Comparison of ENCODE assay signal across 9 cellular contexts in the genomic region with DNA sequence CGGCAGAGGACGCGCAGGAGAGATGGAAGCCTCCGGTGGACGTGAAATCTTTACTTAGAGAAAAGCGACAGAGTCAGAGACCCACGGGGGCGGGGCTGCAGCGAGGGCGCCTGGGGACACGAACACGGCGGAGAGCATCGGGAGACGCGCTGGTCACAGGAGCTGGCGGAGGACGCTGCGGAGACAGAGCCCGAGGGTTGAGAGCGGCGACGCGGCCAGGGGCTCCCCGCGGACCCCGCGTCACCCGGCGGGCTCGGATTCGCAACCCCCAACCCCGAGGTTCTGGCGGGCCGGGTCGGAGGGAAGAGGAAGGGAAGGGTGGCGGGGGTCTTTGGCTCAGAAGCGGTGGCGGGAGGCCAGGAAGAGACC. TPM values are rescaled to one million over a fixed set of nuclear protein-coding genes. Genes with fewer than 3 reads are reported as not detected.
DNase-seq lines count a peak whose midpoint lies in the region; ATAC-seq and TF ChIP-seq lines count a peak whose summit lies in the region.
"Had no signal": no experiment of that assay in that cellular context is flagged by ENCODE, and none has a peak within 500 bp of the region (broad histone marks: within the 10 kb centered on the region; RNA-seq: fewer than 3 reads in every experiment).

No MANE protein-coding gene starts in this region.

- H3K27me3 Mint-ChIP-seq in activated T-cell treated with anti-CD3 and anti-CD28 coated beads, Interleukin-2, amount 50 U/mL, for 4 hours (ENCODE audit: low read depth): peaks cover 37% of the 10 kb centered on the region

- peaks cover 36% of the 10 kb centered on the region for H3K27me3 ChIP-seq in hepatocyte

- no peaks in the 10 kb centered on the region for H3K79me2 ChIP-seq in hepatocyte

- H3K4me3 Mint-ChIP-seq in activated T-cell treated with anti-CD3 and anti-CD28 coated beads, Interleukin-2, amount 50 U/mL, for 4 hours: peak overlapping the region; percentile 75
- peak overlapping the region; percentile 66 for H3K4me3 Mint-ChIP-seq in stimulated activated effector memory CD8-positive, alpha-beta T cell treated with anti-CD3 and anti-CD28 coated beads, Interleukin-12 subunit alpha, Interleukin-12 subunit beta, amount 100 ng/mL, for 72 hours

- peak overlapping the region; percentile 5 for H3K4me3 ChIP-seq in hepatocyte
- H3K4me3 ChIP-seq: SJSA1 had no signal

- H3K9me2 ChIP-seq in hepatocyte (replicated peaks; ENCODE audit: insufficient read depth): no peaks in the 10 kb centered on the region

- DNase-seq in NCI-H748 (lab: John Stamatoyannopoulos, UW; ENCODE audit: unreplicated experiment) (peak; percentile 29), NCI-H748 treated with DMSO at 0.1 percent for 48 hours (lab: John Stamatoyannopoulos, UW) (no peak), hepatocyte (ENCODE audit: low spot score) (peak; percentile 58), NCI-H187 treated with DMSO at 0.1 percent for 48 hours (lab: John Stamatoyannopoulos, UW) (no peak), DMS79 (lab: John Stamatoyannopoulos, UW) (no peak), NCI-H2081 treated with DMSO at 0.1 percent for 48 hours (lab: John Stamatoyannopoulos, UW) (no peak)
- no peak for DNase-seq in activated T-cell treated with anti-CD3 and anti-CD28 coated beads, Interleukin-2, amount 50 U/mL, for 4 hours
- DNase-seq in stimulated activated effector memory CD8-positive, alpha-beta T cell treated with anti-CD3 and anti-CD28 coated beads, Interleukin-12 subunit alpha, Interleukin-12 subunit beta, amount 100 ng/mL, for 72 hours (ENCODE audit: low spot score in 2 of 2): no peak

- no peak for ATAC-seq in activated T-cell treated with anti-CD3 and anti-CD28 coated beads, Interleukin-2, amount 50 U/mL, for 4 hours
- ATAC-seq in stimulated activated effector memory CD8-positive, alpha-beta T cell treated with anti-CD3 and anti-CD28 coated beads, Interleukin-12 subunit alpha, Interleukin-12 subunit beta, amount 100 ng/mL, for 72 hours: no peak

- no peaks in the 10 kb centered on the region for H3K36me3 ChIP-seq in hepatocyte (replicated peaks; ENCODE audit: insufficient read depth, low read depth)
- H3K36me3 ChIP-seq: SJSA1 had no signal

- no peaks in the 10 kb centered on the region for H3K36me3 Mint-ChIP-seq in activated T-cell treated with anti-CD3 and anti-CD28 coated beads, Interleukin-2, amount 50 U/mL, for 4 hours (ENCODE audit: insufficient read depth)
- no peaks in the 10 kb centered on the region for H3K36me3 Mint-ChIP-seq in stimulated activated effector memory CD8-positive, alpha-beta T cell treated with anti-CD3 and anti-CD28 coated beads, Interleukin-12 subunit alpha, Interleukin-12 subunit beta, amount 100 ng/mL, for 72 hours

- H3K27ac Mint-ChIP-seq in stimulated activated effector memory CD8-positive, alpha-beta T cell treated with anti-CD3 and anti-CD28 coated beads, Interleukin-12 subunit alpha, Interleukin-12 subunit beta, amount 100 ng/mL, for 72 hours: no peak overlapping the region

- H3K4me2 ChIP-seq in hepatocyte: peak overlapping the region; percentile 99

- no peak for TF ChIP-seq CTCF in hepatocyte (IDR thresholded peaks at IDR 0.05; ENCODE audit: poor library complexity)

- H3K9me3 Mint-ChIP-seq in activated T-cell treated with anti-CD3 and anti-CD28 coated beads, Interleukin-2, amount 50 U/mL, for 4 hours: no peaks in the 10 kb centered on the region
- H3K9me3 Mint-ChIP-seq in stimulated activated effector memory CD8-positive, alpha-beta T cell treated with anti-CD3 and anti-CD28 coated beads, Interleukin-12 subunit alpha, Interleukin-12 subunit beta, amount 100 ng/mL, for 72 hours: no peaks in the 10 kb centered on the region

- 10% methylated on average over 28 of the region's 39 CpGs for WGBS in hepatocyte (ENCODE audit: low lambda C conversion rate, missing lambda C conversion rate)

- H2AFZ ChIP-seq in hepatocyte: peak overlapping the region; percentile 94

- no peaks in the 10 kb centered on the region for H4K20me1 ChIP-seq in hepatocyte (ENCODE audit: insufficient read depth, poor library complexity, severe bottlenecking)

- peaks cover 3% of the 10 kb centered on the region for H3K4me1 ChIP-seq in hepatocyte (ENCODE audit: insufficient read depth)

- no peak overlapping the region for H3K27ac ChIP-seq in hepatocyte
- H3K27ac ChIP-seq: SJSA1 had no signal

- H3K4me1 Mint-ChIP-seq in activated T-cell treated with anti-CD3 and anti-CD28 coated beads, Interleukin-2, amount 50 U/mL, for 4 hours (ENCODE audit: low read depth): peaks cover 8% of the 10 kb centered on the region
- H3K4me1 Mint-ChIP-seq in stimulated activated effector memory CD8-positive, alpha-beta T cell treated with anti-CD3 and anti-CD28 coated beads, Interleukin-12 subunit alpha, Interleukin-12 subunit beta, amount 100 ng/mL, for 72 hours: peaks cover 13% of the 10 kb centered on the region

- H3K9me3 ChIP-seq in hepatocyte (ENCODE audit: low read depth): no peaks in the 10 kb centered on the region
- H3K9me3 ChIP-seq: SJSA1 had no signal

RNA-seq across cellular contexts. Expression of a gene that starts 11.3 kb away (rescaled TPM):
- not detected for total RNA-seq in activated T-cell treated with anti-CD3 and anti-CD28 coated beads, Interleukin-2, amount 50 U/mL, for 4 hours
- total RNA-seq in hepatocyte: 2.3 TPM in 1 of 2 replicates, not detected in the other
- polyA plus RNA-seq in hepatocyte: 3.1 and 3.7 TPM in 2 replicates
- total RNA-seq: SJSA1 had no signal

RNA-seq across cellular contexts. Expression of a gene that starts 16.7 kb away (rescaled TPM):
- total RNA-seq in activated T-cell treated with anti-CD3 and anti-CD28 coated beads, Interleukin-2, amount 50 U/mL, for 4 hours: 100 to 1,000 TPM in 1 of 3 donors, 10 to 100 TPM in 2; 84.4 to 117 (median 97.3) TPM
- total RNA-seq in hepatocyte: 26.1 and 36.9 TPM in 2 replicates
- 48.5 and 56.9 TPM in 2 replicates for polyA plus RNA-seq in hepatocyte

RNA-seq across cellular contexts. Expression of a gene that starts 16.7 kb away (rescaled TPM):
- 10 to 100 TPM; 59.6 to 67.9 (median 62.6) TPM for total RNA-seq in activated T-cell treated with anti-CD3 and anti-CD28 coated beads, Interleukin-2, amount 50 U/mL, for 4 hours
- 39.9 and 44.8 TPM in 2 replicates for total RNA-seq in hepatocyte
- 51.5 and 54.7 TPM in 2 replicates for polyA plus RNA-seq in hepatocyte

RNA-seq across cellular contexts. Expression of a gene that starts 21.8 kb away (rescaled TPM):
- not detected for total RNA-seq in activated T-cell treated with anti-CD3 and anti-CD28 coated beads, Interleukin-2, amount 50 U/mL, for 4 hours
- total RNA-seq in hepatocyte: 146 and 156 TPM in 2 replicates
- polyA plus RNA-seq in hepatocyte: 178 and 324 TPM in 2 replicates
- total RNA-seq: SJSA1 had no signal

RNA-seq across cellular contexts. Expression of a gene that starts 32.4 kb away (rescaled TPM):
- 10 to 100 TPM; 40.7 to 47.4 (median 46.6) TPM for total RNA-seq in activated T-cell treated with anti-CD3 and anti-CD28 coated beads, Interleukin-2, amount 50 U/mL, for 4 hours
- total RNA-seq in hepatocyte: 17.3 and 34.6 TPM in 2 replicates
- 31.1 and 35.0 TPM in 2 replicates for polyA plus RNA-seq in hepatocyte

Comparison
In these comparisons a context has a peak if more than half of its experiments do, and no peak if none do; other contexts are left out.
1. DNase-seq: peak in NCI-H748 (single experiment) and hepatocyte (single experiment); none in NCI-H748 treated with DMSO at 0.1 percent for 48 hours (single experiment), activated T-cell treated with anti-CD3 and anti-CD28 coated beads, Interleukin-2, amount 50 U/mL, for 4 hours (single experiment), stimulated activated effector memory CD8-positive, alpha-beta T cell treated with anti-CD3 and anti-CD28 coated beads, Interleukin-12 subunit alpha, Interleukin-12 subunit beta, amount 100 ng/mL, for 72 hours (0 of 2), NCI-H187 treated with DMSO at 0.1 percent for 48 hours (single experiment), DMS79 (single experiment) and NCI-H2081 treated with DMSO at 0.1 percent for 48 hours (single experiment).